9 cellular contexts compared by ENCODE assay signal in genomic region chr7:100873599-100874299, GRCh38. TPM values are rescaled to one million over a fixed set of nuclear protein-coding genes. Genes with fewer than 3 reads are reported as not detected.
DNase-seq lines count a peak whose midpoint lies in the region; ATAC-seq and TF ChIP-seq lines count a peak whose summit lies in the region.
"Had no signal": no experiment of that assay in that cellular context is flagged by ENCODE, and none has a peak within 500 bp of the region (broad histone marks: within the 10 kb centered on the region; RNA-seq: fewer than 3 reads in every experiment).

No MANE protein-coding gene starts in this region.

- no peaks in the 10 kb centered on the region for H3K9me3 Mint-ChIP-seq in activated CD8-positive, alpha-beta T cell treated with anti-CD3 and anti-CD28 coated beads for 36 hours

- H3K9me3 ChIP-seq in iPS-20b (ENCODE audit: insufficient read depth, low read depth, low read length) (no peaks in the 10 kb centered on the region), subcutaneous abdominal adipose tissue (ENCODE audit: control insufficient read depth in 5 of 5, low read length in 5 of 5) (no peaks in the 10 kb centered on the region)

- POLR2A ChIA-PET in activated CD8-positive, alpha-beta T cell treated with anti-CD3 and anti-CD28 coated beads for 36 hours (lab: Charles Lee) = interaction anchor here (1.5 to 6.8 kb wide), 3 partner anchors 13 to 212 kb away, joined by 3 to 167 read pairs (median 12); partner anchors contain the start of genes SLC12A9, TRIM56 and UFSP1

- peaks cover 6% of the 10 kb centered on the region; the same call in 1 of the 2 replicates for H3K4me1 ChIP-seq in iPS-20b (ENCODE audit: insufficient read depth, low read length)
- H3K4me1 ChIP-seq in subcutaneous abdominal adipose tissue (ENCODE audit: control insufficient read depth in 5 of 5, insufficient read depth in 5 of 5, low read length in 5 of 5) = peaks cover 10 to 39% (median 30%) of the 10 kb centered on the region in 5 donors

- ATAC-seq in activated CD8-positive, alpha-beta T cell treated with anti-CD3 and anti-CD28 coated beads for 36 hours = no peak
- ATAC-seq in HG02678 (IDR thresholded peaks at IDR 0.05; ENCODE audit: unreplicated experiment) = no peak
- no peak for ATAC-seq in GM18519 (IDR thresholded peaks at IDR 0.05; ENCODE audit: low FRiP score, unreplicated experiment)

- peak; percentile 33 for DNase-seq in NCI-H2171 treated with DMSO at 0.1 percent for 48 hours (lab: John Stamatoyannopoulos, UW)
- DNase-seq in NCI-H2171 (lab: John Stamatoyannopoulos, UW) = no peak
- no peak for DNase-seq in activated CD8-positive, alpha-beta T cell treated with anti-CD3 and anti-CD28 coated beads for 36 hours
- DNase-seq in KBM-7 = no peak
- DNase-seq: RPMI8226 had no signal

- intact Hi-C loops in activated CD8-positive, alpha-beta T cell treated with anti-CD3 and anti-CD28 coated beads for 36 hours (cut with micrococcal nuclease) = no loop called here

- H3K4me3 ChIP-seq in iPS-20b (ENCODE audit: low read length) (peak overlapping the region; percentile 88; the same call in 1 of the 2 replicates), subcutaneous abdominal adipose tissue (ENCODE audit: low read depth in 1 of 5, low read length in 5 of 5) (peak overlapping the region; percentile 75 to 89 (median 87))

- H3K36me3 Mint-ChIP-seq in activated CD8-positive, alpha-beta T cell treated with anti-CD3 and anti-CD28 coated beads for 36 hours (ENCODE audit: low read depth) = peaks cover 59% of the 10 kb centered on the region

- H3K4me1 Mint-ChIP-seq in activated CD8-positive, alpha-beta T cell treated with anti-CD3 and anti-CD28 coated beads for 36 hours (ENCODE audit: low read depth) = peaks cover 29% of the 10 kb centered on the region

- peak overlapping the region; percentile 98 for H3K27ac Mint-ChIP-seq in activated CD8-positive, alpha-beta T cell treated with anti-CD3 and anti-CD28 coated beads for 36 hours

- H3K27me3 ChIP-seq in iPS-20b (ENCODE audit: insufficient read depth, low read length) (no peaks in the 10 kb centered on the region), subcutaneous abdominal adipose tissue (ENCODE audit: control insufficient read depth in 5 of 5, insufficient read depth in 4 of 5, low read length in 5 of 5) (peaks cover 0 to 2% (median 0%) of the 10 kb centered on the region in 5 donors)

- H3K27ac ChIP-seq in iPS-20b (ENCODE audit: low read length) = no peak overlapping the region
- H3K27ac ChIP-seq in subcutaneous abdominal adipose tissue (ENCODE audit: low read depth, low read length) = peak overlapping the region; percentile 85

- H3K27me3 Mint-ChIP-seq in activated CD8-positive, alpha-beta T cell treated with anti-CD3 and anti-CD28 coated beads for 36 hours = no peaks in the 10 kb centered on the region

- peak overlapping the region; percentile 98 for H3K4me3 Mint-ChIP-seq in activated CD8-positive, alpha-beta T cell treated with anti-CD3 and anti-CD28 coated beads for 36 hours

- H3K36me3 ChIP-seq in iPS-20b (ENCODE audit: insufficient read depth, low read depth, low read length) = peaks cover 72% of the 10 kb centered on the region
- peaks cover 2 to 49% (median 36%) of the 10 kb centered on the region in 5 donors for H3K36me3 ChIP-seq in subcutaneous abdominal adipose tissue (ENCODE audit: control insufficient read depth in 5 of 5, insufficient read depth in 5 of 5, low read length in 5 of 5)

- TF ChIP-seq CTCF in activated CD8-positive, alpha-beta T cell treated with anti-CD3 and anti-CD28 coated beads for 36 hours (IDR thresholded peaks at IDR 0.05) = no peak

- H3K9ac ChIP-seq in iPS-20b (ENCODE audit: low read depth, low read length) = peak overlapping the region; percentile 88; the same call in 1 of the 2 replicates
- peak overlapping the region in 4 of 5 donors; percentile 85 to 92 (median 90) for H3K9ac ChIP-seq in subcutaneous abdominal adipose tissue (ENCODE audit: low read length in 5 of 5)

- CTCF ChIA-PET in activated CD8-positive, alpha-beta T cell treated with anti-CD3 and anti-CD28 coated beads for 36 hours (lab: Charles Lee) = no interaction called here

- in situ Hi-C loops in KBM-7 (cut with MboI; ENCODE audit: low pct_unique_long_range_greater_than_20kb, low sequenced_read_pairs) = no loop called here

RNA-seq across cellular contexts. Expression of gene SRRT, which starts 1.2 kb away (rescaled TPM):
- total RNA-seq in activated CD8-positive, alpha-beta T cell treated with anti-CD3 and anti-CD28 coated beads for 36 hours = 100 to 1,000 TPM; 211 to 239 TPM

RNA-seq across cellular contexts. Expression of gene TRIP6, which starts 6.6 kb away (rescaled TPM):
- 10 to 100 TPM; 27.5 to 28.4 TPM for total RNA-seq in activated CD8-positive, alpha-beta T cell treated with anti-CD3 and anti-CD28 coated beads for 36 hours

RNA-seq across cellular contexts. Expression of gene UFSP1, which starts 15.8 kb away (rescaled TPM):
- total RNA-seq in activated CD8-positive, alpha-beta T cell treated with anti-CD3 and anti-CD28 coated beads for 36 hours = 1 to 10 TPM; 2.1 to 2.2 TPM

RNA-seq across cellular contexts. Expression of gene SLC12A9, which starts 21.2 kb away (rescaled TPM):
- 10 to 100 TPM; 10.2 to 11.3 TPM for total RNA-seq in activated CD8-positive, alpha-beta T cell treated with anti-CD3 and anti-CD28 coated beads for 36 hours

RNA-seq across cellular contexts. Expression of gene ACHE, which starts 21.9 kb away (rescaled TPM):
- under 1 TPM in 1 of 2 experiments, not detected in 1; 0.25 TPM for total RNA-seq in activated CD8-positive, alpha-beta T cell treated with anti-CD3 and anti-CD28 coated beads for 36 hours
